In the genomic region with DNA sequence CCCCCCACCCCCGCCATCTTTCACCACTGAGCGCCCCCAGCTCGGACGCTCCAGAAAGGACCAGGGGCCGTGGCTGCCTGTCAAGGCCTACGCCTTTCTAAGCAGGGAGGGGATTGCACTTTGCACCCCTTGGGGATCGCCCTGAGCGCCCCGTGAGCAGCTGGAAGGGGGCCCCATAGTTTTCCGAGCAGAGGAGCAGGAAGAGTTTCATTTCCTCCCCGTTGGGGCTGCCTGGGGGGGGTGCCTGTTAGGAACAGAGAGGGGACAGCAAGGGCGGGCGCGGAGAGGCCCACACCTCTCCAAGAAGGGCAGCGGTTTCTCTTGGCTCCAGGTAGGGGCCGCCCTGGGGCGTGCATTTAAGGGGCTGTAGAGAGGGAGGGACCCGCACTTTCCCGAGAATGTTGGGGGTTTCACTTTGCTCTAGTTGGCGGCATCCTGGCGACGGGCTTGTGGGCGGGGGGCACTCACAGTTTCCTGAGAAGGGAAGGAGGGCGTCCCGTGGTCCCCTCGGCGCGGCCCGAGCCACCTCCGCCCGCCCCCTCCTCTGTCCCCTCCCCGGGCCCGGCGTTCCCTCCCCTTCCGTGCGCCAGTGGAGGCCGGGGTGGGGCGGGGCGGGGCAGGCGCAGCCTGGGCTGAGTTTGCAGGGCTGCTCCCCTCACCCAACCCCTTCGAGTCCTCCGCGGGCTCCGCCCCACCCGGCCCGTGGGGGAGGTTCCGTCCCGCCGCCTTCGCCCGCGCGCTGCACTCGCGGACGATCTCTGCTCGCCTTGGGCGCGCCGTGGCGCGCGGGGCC, we compare ENCODE assay signal across 7 cellular contexts.
DNase-seq lines count a peak whose midpoint lies in the region; ATAC-seq lines count a peak whose summit lies in the region.

No MANE protein-coding gene starts in this region.

- H3K27ac ChIP-seq in caudate nucleus (ENCODE audit: low read depth, low read length) = peak overlapping the region; percentile 44

- peak; percentile 73 to 92 (median 79) for DNase-seq in T-helper 1 cell
- no peak for DNase-seq in caudate nucleus (lab: John Stamatoyannopoulos, UW)
- DNase-seq in left kidney (ENCODE audit: low read depth, low spot score) = peak; percentile 95
- peak; percentile 88 for DNase-seq in stimulated activated CD4-positive, alpha-beta T cell treated with anti-CD3 and anti-CD28 coated beads, Interleukin-4, amount 100 ng/mL, for 1 hour
- no peak for DNase-seq in NCI-H2029 treated with DMSO at 0.1 percent for 48 hours (lab: John Stamatoyannopoulos, UW)

- peak; percentile 95 for ATAC-seq in GM18867 (IDR thresholded peaks at IDR 0.05; ENCODE audit: unreplicated experiment)
- peak; percentile 89 for ATAC-seq in HG03064 (IDR thresholded peaks at IDR 0.05; ENCODE audit: low read depth, unreplicated experiment)

Comparison
In these comparisons a context has a peak if more than half of its experiments do, and no peak if none do; other contexts are left out.
1. DNase-seq: peak in T-helper 1 cell (5 of 5), left kidney (single experiment) and stimulated activated CD4-positive, alpha-beta T cell treated with anti-CD3 and anti-CD28 coated beads, Interleukin-4, amount 100 ng/mL, for 1 hour (single experiment); none in caudate nucleus (0 of 61) and NCI-H2029 treated with DMSO at 0.1 percent for 48 hours (single experiment).